In the genomic region with DNA sequence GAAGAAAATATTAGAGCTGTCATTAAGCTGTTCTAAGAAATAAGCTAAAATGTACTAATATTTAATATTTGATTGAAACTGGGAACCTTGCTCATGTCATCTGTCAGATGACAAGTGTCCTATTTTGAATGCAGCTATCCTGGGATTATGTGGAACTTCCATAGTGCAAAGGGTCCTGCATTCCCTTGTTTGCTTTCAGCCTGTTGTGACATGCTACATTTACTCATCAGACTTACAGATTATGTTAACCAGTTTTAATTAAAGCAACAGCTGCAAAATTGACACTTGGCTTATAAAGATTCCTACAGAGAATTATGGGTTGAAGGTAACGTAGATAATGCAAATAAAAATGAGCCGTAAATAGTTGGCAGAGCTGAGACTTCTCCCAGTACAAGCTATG, we compare ENCODE assay signal across 16 cellular contexts.
DNase-seq lines count a peak whose midpoint lies in the region; ATAC-seq, FAIRE-seq and TF ChIP-seq lines count a peak whose summit lies in the region.
"Had no signal": no experiment of that assay in that cellular context is flagged by ENCODE, and none has a peak within 500 bp of the region (broad histone marks: within the 10 kb centered on the region; RNA-seq: fewer than 3 reads in every experiment).

No MANE protein-coding gene starts in this region.

- H3K4me3 Mint-ChIP-seq in central memory CD8-positive, alpha-beta T cell = no peak overlapping the region
- no peak overlapping the region for H3K4me3 Mint-ChIP-seq in activated naive CD4-positive, alpha-beta T cell treated with anti-CD3 and anti-CD28 coated beads for 36 hours
- H3K4me3 Mint-ChIP-seq: B cell; CD4-positive, CD25-positive, alpha-beta regulatory T cell had no signal

- peak; percentile 27 for FAIRE-seq in GM12892 (lab: Jason Lieb, UNC)

- TF ChIP-seq POLR2A in GM12892 (IDR thresholded peaks at IDR 0.05; ENCODE audit: low read depth, low read length) = no peak

- peak; percentile 24 for DNase-seq in DMS 273 (lab: John Stamatoyannopoulos, UW; ENCODE audit: unreplicated experiment)
- DNase-seq in DMS 273 treated with DMSO at 0.1 percent for 48 hours (lab: John Stamatoyannopoulos, UW) = no peak
- DNase-seq in GM12892 (ENCODE audit: insufficient read length) = no peak
- peak; percentile 79 for DNase-seq in NCI-H69 (lab: John Stamatoyannopoulos, UW)
- no peak for DNase-seq in central memory CD8-positive, alpha-beta T cell (ENCODE audit: low spot score in 2 of 2)
- no peak for DNase-seq in caudate nucleus (lab: John Stamatoyannopoulos, UW)
- DNase-seq in activated naive CD4-positive, alpha-beta T cell treated with anti-CD3 and anti-CD28 coated beads for 36 hours = no peak
- DNase-seq in NCI-H82 (lab: John Stamatoyannopoulos, UW) = no peak
- DNase-seq: CD4-positive, CD25-positive, alpha-beta regulatory T cell; GM23248; KG1; NCI-H526; Peyer's patch had no signal

- intact Hi-C loops in activated naive CD4-positive, alpha-beta T cell treated with anti-CD3 and anti-CD28 coated beads for 36 hours (cut with micrococcal nuclease) = loop anchor here (5.0 kb wide), 1 partner anchor 152 kb away; the partner anchor contains the start of gene SIPA1L1

- no peak overlapping the region for H3K27ac ChIP-seq in caudate nucleus (ENCODE audit: low read depth, low read length)
- H3K27ac ChIP-seq: 22Rv1, GM23248, Peyer's patch had no signal

- H3K27ac Mint-ChIP-seq in central memory CD8-positive, alpha-beta T cell (ENCODE audit: low read depth) = peak overlapping the region; percentile 41
- H3K27ac Mint-ChIP-seq in activated naive CD4-positive, alpha-beta T cell treated with anti-CD3 and anti-CD28 coated beads for 36 hours = no peak overlapping the region
- H3K27ac Mint-ChIP-seq: B cell; CD4-positive, CD25-positive, alpha-beta regulatory T cell had no signal

- no peak for ATAC-seq in central memory CD8-positive, alpha-beta T cell (replicated peaks; ENCODE audit: extremely low read depth, poor library complexity, severe bottlenecking)
- ATAC-seq: HCT116 had no signal

- H3K9me3 Mint-ChIP-seq in central memory CD8-positive, alpha-beta T cell = no peaks in the 10 kb centered on the region
- H3K9me3 Mint-ChIP-seq in activated naive CD4-positive, alpha-beta T cell treated with anti-CD3 and anti-CD28 coated beads for 36 hours = no peaks in the 10 kb centered on the region
- H3K9me3 Mint-ChIP-seq: CD4-positive, CD25-positive, alpha-beta regulatory T cell had no signal

- CTCF ChIA-PET in activated naive CD4-positive, alpha-beta T cell treated with anti-CD3 and anti-CD28 coated beads for 36 hours (lab: Charles Lee) = interaction anchor here (0.9 kb wide), 1 partner anchor 70 kb away, joined by 3 read pairs; no protein-coding TSS in a partner anchor

- peaks cover 1% of the 10 kb centered on the region for H3K36me3 Mint-ChIP-seq in central memory CD8-positive, alpha-beta T cell (ENCODE audit: insufficient read depth)
- peaks cover 1% of the 10 kb centered on the region for H3K36me3 Mint-ChIP-seq in activated naive CD4-positive, alpha-beta T cell treated with anti-CD3 and anti-CD28 coated beads for 36 hours (ENCODE audit: low read depth)
- H3K36me3 Mint-ChIP-seq: CD4-positive, CD25-positive, alpha-beta regulatory T cell had no signal

- H3K27me3 Mint-ChIP-seq in central memory CD8-positive, alpha-beta T cell = no peaks in the 10 kb centered on the region
- H3K27me3 Mint-ChIP-seq in activated naive CD4-positive, alpha-beta T cell treated with anti-CD3 and anti-CD28 coated beads for 36 hours (ENCODE audit: low read depth) = no peaks in the 10 kb centered on the region
- H3K27me3 Mint-ChIP-seq: B cell; CD4-positive, CD25-positive, alpha-beta regulatory T cell had no signal

- peaks cover 37% of the 10 kb centered on the region for H3K4me1 Mint-ChIP-seq in central memory CD8-positive, alpha-beta T cell
- peaks cover 54% of the 10 kb centered on the region for H3K4me1 Mint-ChIP-seq in activated naive CD4-positive, alpha-beta T cell treated with anti-CD3 and anti-CD28 coated beads for 36 hours (ENCODE audit: low read depth)

Comparison
In these comparisons a context has a peak if more than half of its experiments do, and no peak if none do; other contexts are left out.
1. DNase-seq: peak in DMS 273 (single experiment) and NCI-H69 (single experiment); none in DMS 273 treated with DMSO at 0.1 percent for 48 hours (single experiment), GM12892 (single experiment), central memory CD8-positive, alpha-beta T cell (0 of 2), caudate nucleus (0 of 61), activated naive CD4-positive, alpha-beta T cell treated with anti-CD3 and anti-CD28 coated beads for 36 hours (single experiment) and NCI-H82 (single experiment).